In genomic region chr12:71439362-71439612, GRCh38 we compare ENCODE assay signal across 8 cellular contexts. TPM values are rescaled to one million over a fixed set of nuclear protein-coding genes. Genes with fewer than 3 reads are reported as not detected.
DNase-seq lines count a peak whose midpoint lies in the region; ATAC-seq and TF ChIP-seq lines count a peak whose summit lies in the region.

No MANE protein-coding gene starts in this region.

- TF ChIP-seq POLR2A in gastrocnemius medialis (IDR thresholded peaks at IDR 0.05): no peak

- H3K36me3 ChIP-seq in SK-N-MC (ENCODE audit: insufficient read depth, low read length) (no peaks in the 10 kb centered on the region), gastrocnemius medialis (no peaks in the 10 kb centered on the region)

- peaks cover 13 to 29% of the 10 kb centered on the region in 2 donors for H3K4me1 ChIP-seq in gastrocnemius medialis

- no peak for ATAC-seq in gastrocnemius medialis
- ATAC-seq in GM18502 (IDR thresholded peaks at IDR 0.05; ENCODE audit: poor library complexity, unreplicated experiment): no peak

- intact Hi-C loops in gastrocnemius medialis (cut with DNase I; ENCODE audit: low total_unique reads): no loop called here

- peak overlapping the region; percentile 73 for H3K4me3 ChIP-seq in SK-N-MC
- H3K4me3 ChIP-seq in fibroblast of villous mesenchyme (ENCODE audit: low read depth, low read length): peak overlapping the region; percentile 12
- peak overlapping the region; percentile 52 to 67 (median 66) for H3K4me3 ChIP-seq in gastrocnemius medialis

- H3K27ac ChIP-seq in SK-N-MC: no peak overlapping the region
- H3K27ac ChIP-seq in gastrocnemius medialis: peak overlapping the region; percentile 70 to 82 (median 71)

- peaks cover 0 to 6% (median 0%) of the 10 kb centered on the region in 3 donors for H3K27me3 ChIP-seq in gastrocnemius medialis

- TF ChIP-seq CTCF in fibroblast of villous mesenchyme (IDR thresholded peaks at IDR 0.05; ENCODE audit: insufficient read depth, low read depth, low read length) (no peak), gastrocnemius medialis (IDR thresholded peaks at IDR 0.05 in 4 of 5, conservative IDR thresholded peaks at IDR 0.05 in 1 of 5) (no peak)

- H3K9ac ChIP-seq in SK-N-MC (ENCODE audit: insufficient read length): peak overlapping the region; percentile 2

- peak; percentile 6 for DNase-seq in G401 (ENCODE audit: low spot score)
- no peak for DNase-seq in SK-N-MC (ENCODE audit: low read depth, low spot score)
- DNase-seq in fibroblast of villous mesenchyme (ENCODE audit: low read depth): no peak
- DNase-seq in gastrocnemius medialis: no peak
- DNase-seq in NCI-H2029 treated with DMSO at 0.1 percent for 48 hours (lab: John Stamatoyannopoulos, UW): no peak
- no peak for DNase-seq in mesenteric fat pad (ENCODE audit: low spot score)
- DNase-seq in KG1 (lab: John Stamatoyannopoulos, UW): no peak

- in situ Hi-C loops in G401 (cut with HindIII; ENCODE audit: low sequenced_read_pairs) (no loop called here), gastrocnemius medialis (cut with MboI; ENCODE audit: low sequenced_read_pairs in 4 of 4) (no loop called here)

- no peaks in the 10 kb centered on the region for H3K9me3 ChIP-seq in SK-N-MC (ENCODE audit: low read depth, low read length)
- H3K9me3 ChIP-seq in gastrocnemius medialis: no peaks in the 10 kb centered on the region

RNA-seq across cellular contexts. Expression of gene LGR5, which starts 0.3 kb away (rescaled TPM):
- not detected in 2 replicates for total RNA-seq in G401 (2014; rRNA removed; shearing (Covaris generic))
- total RNA-seq in fibroblast of villous mesenchyme (not detected in 2 replicates), gastrocnemius medialis (10 to 100 TPM in 2 of 4 donors, 1 to 10 TPM in 2; 8.7 to 40.1 (median 24.3) TPM), mesenteric fat pad (0.22 TPM)

Comparison
In these comparisons a context has a peak if more than half of its experiments do, and no peak if none do; other contexts are left out.
1. H3K4me3 ChIP-seq: peak in every context shown above with its lines; median percentile 73 in SK-N-MC; 66 in gastrocnemius medialis; 12 in fibroblast of villous mesenchyme.